In the genomic region with DNA sequence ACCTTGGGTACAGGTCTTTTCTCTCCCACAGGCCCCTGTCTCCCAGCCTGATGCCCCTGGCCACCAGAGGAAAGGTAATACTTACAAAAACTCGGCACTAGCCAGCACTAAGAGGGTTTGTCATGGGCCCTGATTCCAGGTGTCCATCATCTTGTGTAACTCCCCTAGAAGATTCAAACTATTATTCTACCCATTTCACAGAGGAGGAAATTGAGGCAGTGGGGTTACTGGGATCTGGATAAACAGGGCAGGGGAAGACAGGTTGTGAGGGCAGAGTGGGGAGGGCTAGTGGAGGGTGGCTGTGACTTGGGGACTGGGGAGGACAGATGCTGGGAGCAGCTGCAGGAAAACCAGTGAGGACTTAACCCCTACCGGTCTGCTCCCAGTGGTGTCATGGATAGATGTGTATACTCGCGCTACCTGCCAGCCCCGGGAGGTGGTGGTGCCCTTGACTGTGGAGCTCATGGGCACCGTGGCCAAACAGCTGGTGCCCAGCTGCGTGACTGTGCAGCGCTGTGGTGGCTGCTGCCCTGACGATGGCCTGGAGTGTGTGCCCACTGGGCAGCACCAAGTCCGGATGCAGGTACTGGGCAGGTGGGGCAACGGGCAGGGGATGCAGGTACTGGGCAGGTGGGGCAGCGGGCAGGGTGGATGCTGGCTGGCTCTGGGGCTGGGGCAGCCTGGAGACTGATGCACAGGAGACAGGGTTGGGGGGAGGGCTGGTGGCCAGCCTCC, we compare ENCODE assay signal across 7 cellular contexts. TPM values are rescaled to one million over a fixed set of nuclear protein-coding genes. Genes with fewer than 3 reads are reported as not detected.
DNase-seq lines count a peak whose midpoint lies in the region; ATAC-seq and TF ChIP-seq lines count a peak whose summit lies in the region.

No MANE protein-coding gene starts in this region.

- H3K4me3 ChIP-seq in HEK293 (ENCODE audit: low read depth, low read length) (peak overlapping the region; percentile 43), iPS-11a (ENCODE audit: low read depth, low read length) (peak overlapping the region; percentile 29)

- TF ChIP-seq CTCF in HEK293 (tag by site-specific recombination; IDR thresholded peaks at IDR 0.05) = no peak
- TF ChIP-seq CTCF in activated CD8-positive, alpha-beta T cell treated with anti-CD3 and anti-CD28 coated beads for 36 hours (IDR thresholded peaks at IDR 0.05) = no peak

- ATAC-seq in activated CD8-positive, alpha-beta T cell treated with anti-CD3 and anti-CD28 coated beads for 36 hours = no peak
- no peak for ATAC-seq in stimulated activated naive B cell treated with anti-CD40 and anti-IgM and Interleukin-4, amounts not matched to agents 10 μg/mL and 1 μg/mL and 100 μg/mL, for 72 hours (replicated peaks)

- DNase-seq in activated CD8-positive, alpha-beta T cell treated with anti-CD3 and anti-CD28 coated beads for 36 hours = no peak
- no peak for DNase-seq in stimulated activated naive B cell treated with anti-CD40 and anti-IgM and Interleukin-4, amounts not matched to agents 10 μg/mL and 1 μg/mL and 100 μg/mL, for 72 hours
- DNase-seq in NCI-H2227 treated with DMSO at 0.1 percent for 48 hours (lab: John Stamatoyannopoulos, UW) (no peak), amygdala (lab: John Stamatoyannopoulos, UW) (no peak), SW480 (ENCODE audit: low spot score) (no peak)

- H3K36me3 Mint-ChIP-seq in activated CD8-positive, alpha-beta T cell treated with anti-CD3 and anti-CD28 coated beads for 36 hours (ENCODE audit: low read depth) = peaks cover 28% of the 10 kb centered on the region
- peaks cover 32 to 45% of the 10 kb centered on the region in 2 donors for H3K36me3 Mint-ChIP-seq in stimulated activated naive B cell treated with anti-CD40 and anti-IgM and Interleukin-4, amounts not matched to agents 10 μg/mL and 1 μg/mL and 100 μg/mL, for 72 hours

- H3K4me1 Mint-ChIP-seq in activated CD8-positive, alpha-beta T cell treated with anti-CD3 and anti-CD28 coated beads for 36 hours (ENCODE audit: low read depth) = peaks cover 37% of the 10 kb centered on the region
- peaks cover 49 to 89% of the 10 kb centered on the region in 2 donors for H3K4me1 Mint-ChIP-seq in stimulated activated naive B cell treated with anti-CD40 and anti-IgM and Interleukin-4, amounts not matched to agents 10 μg/mL and 1 μg/mL and 100 μg/mL, for 72 hours

- H3K27me3 Mint-ChIP-seq in activated CD8-positive, alpha-beta T cell treated with anti-CD3 and anti-CD28 coated beads for 36 hours = no peaks in the 10 kb centered on the region
- H3K27me3 Mint-ChIP-seq in stimulated activated naive B cell treated with anti-CD40 and anti-IgM and Interleukin-4, amounts not matched to agents 10 μg/mL and 1 μg/mL and 100 μg/mL, for 72 hours = no peaks in the 10 kb centered on the region

- H3K9me3 Mint-ChIP-seq in activated CD8-positive, alpha-beta T cell treated with anti-CD3 and anti-CD28 coated beads for 36 hours = no peaks in the 10 kb centered on the region
- H3K9me3 Mint-ChIP-seq in stimulated activated naive B cell treated with anti-CD40 and anti-IgM and Interleukin-4, amounts not matched to agents 10 μg/mL and 1 μg/mL and 100 μg/mL, for 72 hours = no peaks in the 10 kb centered on the region

- H3K27ac Mint-ChIP-seq in activated CD8-positive, alpha-beta T cell treated with anti-CD3 and anti-CD28 coated beads for 36 hours = peak overlapping the region; percentile 83
- peak overlapping the region; percentile 92 for H3K27ac Mint-ChIP-seq in stimulated activated naive B cell treated with anti-CD40 and anti-IgM and Interleukin-4, amounts not matched to agents 10 μg/mL and 1 μg/mL and 100 μg/mL, for 72 hours

- intact Hi-C loops in activated CD8-positive, alpha-beta T cell treated with anti-CD3 and anti-CD28 coated beads for 36 hours (cut with micrococcal nuclease) = no loop called here

- peak overlapping the region; percentile 68; the same call in 1 of the 2 replicates for H3K27ac ChIP-seq in HEK293 (ENCODE audit: extremely low read depth, low read depth, low read length)

- H3K4me3 Mint-ChIP-seq in activated CD8-positive, alpha-beta T cell treated with anti-CD3 and anti-CD28 coated beads for 36 hours = peak overlapping the region; percentile 88
- H3K4me3 Mint-ChIP-seq in stimulated activated naive B cell treated with anti-CD40 and anti-IgM and Interleukin-4, amounts not matched to agents 10 μg/mL and 1 μg/mL and 100 μg/mL, for 72 hours = peak overlapping the region; percentile 94 to 95

- CTCF ChIA-PET in HEK293 (lab: Yijun Ruan, JAX) = interaction anchor here (1.0 kb wide), 1 partner anchor 31 kb away, joined by 5 read pairs; no protein-coding TSS in a partner anchor
- CTCF ChIA-PET in activated CD8-positive, alpha-beta T cell treated with anti-CD3 and anti-CD28 coated beads for 36 hours (lab: Charles Lee) = no interaction called here

- peaks cover 0 to 31% of the 10 kb centered on the region in 2 experiments; a peak in 1 of 3 replicates for H3K36me3 ChIP-seq in HEK293 (ENCODE audit: control insufficient read depth in 2 of 2, insufficient read depth in 1 of 2, low read length in 2 of 2)

- H3K4me1 ChIP-seq in HEK293 (ENCODE audit: control insufficient read depth, insufficient read depth, low read length) = no peaks in the 10 kb centered on the region

- no peaks in the 10 kb centered on the region for H3K9me3 ChIP-seq in HEK293 (ENCODE audit: control insufficient read depth, insufficient read depth, low read depth, low read length)

- POLR2A ChIA-PET in HEK293 (lab: Yijun Ruan, JAX) = interaction anchor here (1.0 to 3.9 kb wide), 3 partner anchors 9 to 10 kb away, joined by 3 to 12 read pairs (median 3); a partner anchor contains a TSS
- POLR2A ChIA-PET in activated CD8-positive, alpha-beta T cell treated with anti-CD3 and anti-CD28 coated beads for 36 hours (lab: Charles Lee) = interaction anchor here (0.7 to 3.0 kb wide), 5 partner anchors 8 to 54 kb away, joined by 3 to 16 read pairs (median 5); a partner anchor contains a TSS

TF ChIP-seq in HEK293, 187 proteins besides CTCF, POLR2A, EP300 and RAD21 (continues in another document):
- TF ChIP-seq ZNF19 (tag by site-specific recombination; IDR thresholded peaks at IDR 0.05; ENCODE audit: low read depth) (no peak), SCRT2 (tag by site-specific recombination; IDR thresholded peaks at IDR 0.05) (peak; percentile 14; the same call in 1 of the 2 replicates), SCRT1 (tag by site-specific recombination; IDR thresholded peaks at IDR 0.05; ENCODE audit: borderline replicate concordance) (0 out of 2 replicates have a peak, but pooled peaks have one; percentile 5), ZNF530 (tag by site-specific recombination; IDR thresholded peaks at IDR 0.05; ENCODE audit: low read depth) (no peak)
- TF ChIP-seq, protein P1, sequence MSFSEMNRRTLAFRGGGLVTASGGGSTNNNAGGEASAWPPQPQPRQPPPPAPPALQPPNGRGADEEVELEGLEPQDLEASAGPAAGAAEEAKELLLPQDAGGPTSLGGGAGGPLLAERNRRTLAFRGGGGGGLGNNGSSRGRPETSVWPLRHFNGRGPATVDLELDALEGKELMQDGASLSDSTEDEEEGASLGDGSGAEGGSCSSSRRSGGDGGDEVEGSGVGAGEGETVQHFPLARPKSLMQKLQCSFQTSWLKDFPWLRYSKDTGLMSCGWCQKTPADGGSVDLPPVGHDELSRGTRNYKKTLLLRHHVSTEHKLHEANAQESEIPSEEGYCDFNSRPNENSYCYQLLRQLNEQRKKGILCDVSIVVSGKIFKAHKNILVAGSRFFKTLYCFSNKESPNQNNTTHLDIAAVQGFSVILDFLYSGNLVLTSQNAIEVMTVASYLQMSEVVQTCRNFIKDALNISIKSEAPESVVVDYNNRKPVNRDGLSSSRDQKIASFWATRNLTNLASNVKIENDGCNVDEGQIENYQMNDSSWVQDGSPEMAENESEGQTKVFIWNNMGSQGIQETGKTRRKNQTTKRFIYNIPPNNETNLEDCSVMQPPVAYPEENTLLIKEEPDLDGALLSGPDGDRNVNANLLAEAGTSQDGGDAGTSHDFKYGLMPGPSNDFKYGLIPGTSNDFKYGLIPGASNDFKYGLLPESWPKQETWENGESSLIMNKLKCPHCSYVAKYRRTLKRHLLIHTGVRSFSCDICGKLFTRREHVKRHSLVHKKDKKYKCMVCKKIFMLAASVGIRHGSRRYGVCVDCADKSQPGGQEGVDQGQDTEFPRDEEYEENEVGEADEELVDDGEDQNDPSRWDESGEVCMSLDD (tag by site-specific recombination; IDR thresholded peaks at IDR 0.05) = no peak
- TF ChIP-seq, protein P2, sequence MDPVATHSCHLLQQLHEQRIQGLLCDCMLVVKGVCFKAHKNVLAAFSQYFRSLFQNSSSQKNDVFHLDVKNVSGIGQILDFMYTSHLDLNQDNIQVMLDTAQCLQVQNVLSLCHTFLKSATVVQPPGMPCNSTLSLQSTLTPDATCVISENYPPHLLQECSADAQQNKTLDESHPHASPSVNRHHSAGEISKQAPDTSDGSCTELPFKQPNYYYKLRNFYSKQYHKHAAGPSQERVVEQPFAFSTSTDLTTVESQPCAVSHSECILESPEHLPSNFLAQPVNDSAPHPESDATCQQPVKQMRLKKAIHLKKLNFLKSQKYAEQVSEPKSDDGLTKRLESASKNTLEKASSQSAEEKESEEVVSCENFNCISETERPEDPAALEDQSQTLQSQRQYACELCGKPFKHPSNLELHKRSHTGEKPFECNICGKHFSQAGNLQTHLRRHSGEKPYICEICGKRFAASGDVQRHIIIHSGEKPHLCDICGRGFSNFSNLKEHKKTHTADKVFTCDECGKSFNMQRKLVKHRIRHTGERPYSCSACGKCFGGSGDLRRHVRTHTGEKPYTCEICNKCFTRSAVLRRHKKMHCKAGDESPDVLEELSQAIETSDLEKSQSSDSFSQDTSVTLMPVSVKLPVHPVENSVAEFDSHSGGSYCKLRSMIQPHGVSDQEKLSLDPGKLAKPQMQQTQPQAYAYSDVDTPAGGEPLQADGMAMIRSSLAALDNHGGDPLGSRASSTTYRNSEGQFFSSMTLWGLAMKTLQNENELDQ (tag by site-specific recombination; IDR thresholded peaks at IDR 0.05; ENCODE audit: low read depth) = no peak

RNA-seq across cellular contexts. Expression of a gene that starts 1.2 kb away (rescaled TPM):
- 100 to 1,000 TPM in 1 of 2 experiments, 10 to 100 TPM in 1; 86.6 to 104 TPM for total RNA-seq in activated CD8-positive, alpha-beta T cell treated with anti-CD3 and anti-CD28 coated beads for 36 hours

RNA-seq across cellular contexts. Expression of a gene that starts 5.2 kb away (rescaled TPM):
- 10 to 100 TPM; 25.8 to 26.1 TPM for total RNA-seq in activated CD8-positive, alpha-beta T cell treated with anti-CD3 and anti-CD28 coated beads for 36 hours

RNA-seq across cellular contexts. Expression of a gene that starts 5.3 kb away (rescaled TPM):
- total RNA-seq in activated CD8-positive, alpha-beta T cell treated with anti-CD3 and anti-CD28 coated beads for 36 hours = 10 to 100 TPM; 23.5 to 26.9 TPM

RNA-seq across cellular contexts. Expression of a gene that starts 9.5 kb away (rescaled TPM):
- total RNA-seq in activated CD8-positive, alpha-beta T cell treated with anti-CD3 and anti-CD28 coated beads for 36 hours = 10 to 100 TPM; 66.0 to 69.2 TPM

RNA-seq across cellular contexts. Expression of a gene that starts 9.6 kb away (rescaled TPM):
- total RNA-seq in activated CD8-positive, alpha-beta T cell treated with anti-CD3 and anti-CD28 coated beads for 36 hours = 10 to 100 TPM; 33.7 to 41.5 TPM
